8 cellular contexts compared by ENCODE assay signal in genomic region chr20:43751167-43752050, GRCh38. TPM values are rescaled to one million over a fixed set of nuclear protein-coding genes. Genes with fewer than 3 reads are reported as not detected.
A peak's percentile ranks its signal among the peaks of the same experiment; 100 is the strongest.
DNase-seq lines count a peak whose midpoint lies in the region; ATAC-seq, FAIRE-seq and TF ChIP-seq lines count a peak whose summit lies in the region.

No MANE protein-coding gene starts in this region.

- intact Hi-C loops in naive thymus-derived CD4-positive, alpha-beta T cell (cut with micrococcal nuclease): loop anchor here (1.0 to 10.0 kb wide), 10 partner anchors 46 to 319 kb away; no protein-coding TSS in a partner anchor
- intact Hi-C loops in right cardiac atrium (cut with DNase I): loop anchor here in 1 of 4 donors (2.0 to 10.0 kb wide), 2 partner anchors 83 to 329 kb away; no protein-coding TSS in a partner anchor

- peaks cover 9 to 15% of the 10 kb centered on the region in 2 donors for H3K4me1 ChIP-seq in naive thymus-derived CD4-positive, alpha-beta T cell (ENCODE audit: control insufficient read depth in 2 of 2, insufficient read depth in 2 of 2, low read length in 2 of 2)
- no peaks in the 10 kb centered on the region for H3K4me1 ChIP-seq in right cardiac atrium (ENCODE audit: control insufficient read depth, insufficient read depth, low read length)

- H3K27me3 Mint-ChIP-seq in naive thymus-derived CD4-positive, alpha-beta T cell: peaks cover 0 to 15% (median 0%) of the 10 kb centered on the region in 5 donors
- H3K27me3 Mint-ChIP-seq in mesothelial cell of epicardium (ENCODE audit: low read depth): peaks cover 59% of the 10 kb centered on the region

- H3K9me3 ChIP-seq in naive thymus-derived CD4-positive, alpha-beta T cell (ENCODE audit: control insufficient read depth in 2 of 3, low read length in 3 of 3): no peaks in the 10 kb centered on the region
- H3K9me3 ChIP-seq in right cardiac atrium (ENCODE audit: control insufficient read depth, low read length): no peaks in the 10 kb centered on the region

- POLR2A ChIA-PET in naive thymus-derived CD4-positive, alpha-beta T cell (lab: Charles Lee): interaction anchor here (1.6 kb wide), 1 partner anchor 29 kb away, joined by 4 read pairs; no protein-coding TSS in a partner anchor

- peak; percentile 8 for TF ChIP-seq CTCF in GM12864 (IDR thresholded peaks at IDR 0.05; ENCODE audit: low read depth, low read length, missing control alignments)
- no peak for TF ChIP-seq CTCF in mesothelial cell of epicardium (IDR thresholded peaks at IDR 0.05; ENCODE audit: unreplicated experiment)

- CTCF ChIA-PET in naive thymus-derived CD4-positive, alpha-beta T cell (lab: Charles Lee): interaction anchor here (0.9 to 3.5 kb wide), 10 partner anchors 23 to 439 kb away, joined by 3 to 21 read pairs (median 4); no protein-coding TSS in a partner anchor

- peaks cover 22 to 40% (median 34%) of the 10 kb centered on the region in 7 donors for H3K4me1 Mint-ChIP-seq in naive thymus-derived CD4-positive, alpha-beta T cell
- H3K4me1 Mint-ChIP-seq in mesothelial cell of epicardium: peaks cover 2% of the 10 kb centered on the region

- no peaks in the 10 kb centered on the region for H3K36me3 ChIP-seq in naive thymus-derived CD4-positive, alpha-beta T cell (ENCODE audit: control insufficient read depth in 2 of 3, insufficient read depth in 3 of 3, low read length in 3 of 3)

- 80% methylated on average over 11 of the region's 11 CpGs for WGBS in right cardiac atrium

- peaks cover 0 to 12% (median 0%) of the 10 kb centered on the region in 11 donors for H3K9me3 Mint-ChIP-seq in naive thymus-derived CD4-positive, alpha-beta T cell
- H3K9me3 Mint-ChIP-seq in mesothelial cell of epicardium: peaks cover 3% of the 10 kb centered on the region

- ATAC-seq in GM21526 (IDR thresholded peaks at IDR 0.05; ENCODE audit: low FRiP score, unreplicated experiment): peak; percentile 75
- peak; percentile 37 for ATAC-seq in naive thymus-derived CD4-positive, alpha-beta T cell
- no peak for ATAC-seq in right cardiac atrium

- H3K36me3 Mint-ChIP-seq in naive thymus-derived CD4-positive, alpha-beta T cell: peaks cover 0 to 12% (median 0%) of the 10 kb centered on the region in 5 donors
- no peaks in the 10 kb centered on the region for H3K36me3 Mint-ChIP-seq in mesothelial cell of epicardium

- H3K27ac Mint-ChIP-seq in naive thymus-derived CD4-positive, alpha-beta T cell: peak overlapping the region in 6 of 9 donors; percentile 19 to 96 (median 58)
- H3K27ac Mint-ChIP-seq in mesothelial cell of epicardium: no peak overlapping the region

- H3K27ac ChIP-seq in naive thymus-derived CD4-positive, alpha-beta T cell (ENCODE audit: low read depth, low read length): no peak overlapping the region
- H3K27ac ChIP-seq in right cardiac atrium (ENCODE audit: low read length): no peak overlapping the region

- H3K27me3 ChIP-seq in naive thymus-derived CD4-positive, alpha-beta T cell (ENCODE audit: control insufficient read depth in 2 of 2, insufficient read depth in 2 of 2, low read length in 2 of 2): no peaks in the 10 kb centered on the region
- H3K27me3 ChIP-seq in right cardiac atrium (ENCODE audit: control insufficient read depth, insufficient read depth): no peaks in the 10 kb centered on the region

- FAIRE-seq in HTR-8/SVneo (lab: Jason Lieb, UNC): peak; percentile 91

- H3K4me3 ChIP-seq in GM12864 (ENCODE audit: low read depth, low read length): peak overlapping the region; percentile 2; the same call in 1 of the 2 replicates
- H3K4me3 ChIP-seq in naive thymus-derived CD4-positive, alpha-beta T cell (ENCODE audit: low read length): no peak overlapping the region
- H3K4me3 ChIP-seq in right cardiac atrium (ENCODE audit: low read length): no peak overlapping the region

- peak; percentile 97 for DNase-seq in GM12864 (ENCODE audit: low read depth)
- peak; percentile 88 for DNase-seq in HTR-8/SVneo (ENCODE audit: insufficient read length, low spot score)
- DNase-seq in activated CD8-positive, alpha-beta memory T cell treated with anti-CD3 and anti-CD28 coated beads, Interleukin-2, amount 50 U/mL, for 24 hours (ENCODE audit: extremely low read depth): peak; percentile 21
- peak in 1 of 9 donors; percentile 65 for DNase-seq in naive thymus-derived CD4-positive, alpha-beta T cell
- no peak for DNase-seq in mesothelial cell of epicardium (ENCODE audit: low spot score in 2 of 2, unreplicated experiment in 2 of 2)
- DNase-seq in cerebellar cortex (ENCODE audit: low spot score): no peak
- no peak for DNase-seq in right cardiac atrium

- H3K4me3 Mint-ChIP-seq in naive thymus-derived CD4-positive, alpha-beta T cell: peak overlapping the region in 4 of 10 donors; percentile 39 to 77 (median 59)
- no peak overlapping the region for H3K4me3 Mint-ChIP-seq in mesothelial cell of epicardium

RNA-seq across cellular contexts. Expression of gene GTSF1L, which starts 24.6 kb away (rescaled TPM):
- 1 to 10 TPM in 2 of 5 experiments, not detected in 3; 1.4 to 1.7 TPM for total RNA-seq in naive thymus-derived CD4-positive, alpha-beta T cell
- polyA plus RNA-seq in naive thymus-derived CD4-positive, alpha-beta T cell: not detected
- not detected in 3 replicates for total RNA-seq in mesothelial cell of epicardium
- total RNA-seq in right cardiac atrium: not detected
- polyA plus RNA-seq in right cardiac atrium: not detected

Comparison
In these comparisons a context has a peak if more than half of its experiments do, and no peak if none do; other contexts are left out.
1. DNase-seq: peak in GM12864 (single experiment), HTR-8/SVneo (single experiment) and activated CD8-positive, alpha-beta memory T cell treated with anti-CD3 and anti-CD28 coated beads, Interleukin-2, amount 50 U/mL, for 24 hours (single experiment); none in mesothelial cell of epicardium (0 of 2), cerebellar cortex (single experiment) and right cardiac atrium (0 of 3).
2. ATAC-seq: peak in GM21526 (single experiment) and naive thymus-derived CD4-positive, alpha-beta T cell (single experiment); none in right cardiac atrium (0 of 2).